In genomic region chr3:70861234-70861633, GRCh38 we compare ENCODE assay signal across 18 cellular contexts.
A peak's percentile ranks its signal among the peaks of the same experiment; 100 is the strongest.
DNase-seq lines count a peak whose midpoint lies in the region; ATAC-seq and TF ChIP-seq lines count a peak whose summit lies in the region.
"Had no signal": no experiment of that assay in that cellular context is flagged by ENCODE, and none has a peak within 500 bp of the region (broad histone marks: within the 10 kb centered on the region; RNA-seq: fewer than 3 reads in every experiment).

No MANE protein-coding gene starts in this region.

- no peaks in the 10 kb centered on the region for H3K79me1 ChIP-seq in IMR-90 (ENCODE audit: low read depth in 1 of 2, low read length in 2 of 2)

- peak overlapping the region; percentile 21; the same call in 1 of the 2 replicates for H4K5ac ChIP-seq in IMR-90 (ENCODE audit: low read depth, low read length)

- H3K27me3 ChIP-seq in BJ (ENCODE audit: control insufficient read depth, insufficient read depth, low read length) = no peaks in the 10 kb centered on the region
- H3K27me3 ChIP-seq in IMR-90 (ENCODE audit: control insufficient read depth, insufficient read depth, low read length) = no peaks in the 10 kb centered on the region
- H3K27me3 ChIP-seq in Caco-2 (replicated peaks; ENCODE audit: control insufficient read depth, insufficient read depth, low read length) = no peaks in the 10 kb centered on the region
- H3K27me3 ChIP-seq: BLaER1, MG63 had no signal

- no peaks in the 10 kb centered on the region for H3K4me1 Mint-ChIP-seq in Caco-2 (ENCODE audit: low read depth, unreplicated experiment)
- no peaks in the 10 kb centered on the region for H3K4me1 Mint-ChIP-seq in stimulated activated memory B cell treated with anti-CD40 and anti-IgM and Interleukin-4, amounts not matched to agents 10 μg/mL and 1 μg/mL and 100 μg/mL, for 72 hours

- no peaks in the 10 kb centered on the region for H4K20me1 ChIP-seq in IMR-90 (ENCODE audit: insufficient read depth, low read length)
- H4K20me1 ChIP-seq: BLaER1 had no signal

- CTCF ChIA-PET in BJ (lab: Yijun Ruan, JAX) (interaction anchor here (0.8 kb wide), 1 partner anchor 40 kb away, joined by 3 read pairs; no protein-coding TSS in a partner anchor), IMR-90 (lab: Yijun Ruan, JAX) (interaction anchor here (0.6 to 1.0 kb wide), 2 partner anchors 50 to 594 kb away, joined by 3 to 6 read pairs; no protein-coding TSS in a partner anchor), Caco-2 (lab: Charles Lee) (no interaction called here)

- H3K9ac ChIP-seq in IMR-90 (ENCODE audit: low read depth, low read length) = no peak overlapping the region
- H3K9ac ChIP-seq: BLaER1 had no signal

- no peak overlapping the region for H3K4ac ChIP-seq in IMR-90 (ENCODE audit: low read depth, low read length)

- H3K4me1 ChIP-seq in IMR-90 (ENCODE audit: control insufficient read depth, insufficient read depth, low read length) = peaks cover 8% of the 10 kb centered on the region
- no peaks in the 10 kb centered on the region for H3K4me1 ChIP-seq in Caco-2
- H3K4me1 ChIP-seq: BLaER1 had no signal

- H2AFZ ChIP-seq in IMR-90 (replicated peaks; ENCODE audit: low read length, poor library complexity) = peak overlapping the region; percentile 25

- peak overlapping the region; percentile 89; the same call in 2 of the 3 replicates for H2BK15ac ChIP-seq in IMR-90 (ENCODE audit: low read depth, low read length)

- H3K4me2 ChIP-seq in IMR-90 (ENCODE audit: low read depth, low read length) = no peak overlapping the region
- H3K4me2 ChIP-seq: BLaER1 had no signal

- H3K9me3 ChIP-seq in IMR-90 (ENCODE audit: control insufficient read depth, insufficient read depth, low read length) (peaks cover 2% of the 10 kb centered on the region), Caco-2 (no peaks in the 10 kb centered on the region)
- H3K9me3 ChIP-seq: BLaER1, MG63 had no signal

- H2BK20ac ChIP-seq in IMR-90 (ENCODE audit: low read depth, low read length) = peak overlapping the region; percentile 31; the same call in 1 of the 2 replicates

- peak overlapping the region; percentile 22; the same call in 1 of the 2 replicates for H2AK5ac ChIP-seq in IMR-90 (ENCODE audit: low read depth, low read length)

- peak overlapping the region in 1 of 2 experiments; percentile 22; a peak in 1 of 4 replicates for H4K8ac ChIP-seq in IMR-90 (ENCODE audit: low read depth in 2 of 2, low read length in 2 of 2)

- peak overlapping the region; percentile 24 for H2BK120ac ChIP-seq in IMR-90 (ENCODE audit: low read depth, low read length)

- peaks cover 3% of the 10 kb centered on the region for H3K9me1 ChIP-seq in IMR-90 (ENCODE audit: insufficient read depth, low read length)

- H2BK5ac ChIP-seq in IMR-90 (ENCODE audit: low read depth, low read length, poor library complexity, severe bottlenecking) = peak overlapping the region; percentile 85

- POLR2A ChIA-PET in BJ (lab: Charles Lee) (no interaction called here), IMR-90 (lab: Charles Lee; ENCODE audit: unreplicated experiment) (interaction anchor here (0.6 kb wide), 1 partner anchor 8 kb away, joined by 3 read pairs; no protein-coding TSS in a partner anchor), Caco-2 (lab: Charles Lee) (no interaction called here)

- TF ChIP-seq CTCF in BJ (IDR thresholded peaks at IDR 0.05; ENCODE audit: insufficient read depth, low read depth, low read length) (no peak), IMR-90 (conservative IDR thresholded peaks at IDR 0.05; ENCODE audit: low read depth, low read length) (no peak), epithelial cell of esophagus (IDR thresholded peaks at IDR 0.05; ENCODE audit: insufficient read depth, low read depth, low read length, missing control alignments) (no peak), Caco-2 (IDR thresholded peaks at IDR 0.05; ENCODE audit: insufficient read depth in 1 of 2, low read depth in 1 of 2, low read length in 1 of 2, severe bottlenecking in 1 of 2, unreplicated experiment in 1 of 2) (no peak)

- H3K27ac Mint-ChIP-seq in Caco-2 (ENCODE audit: unreplicated experiment) = no peak overlapping the region
- H3K27ac Mint-ChIP-seq in stimulated activated memory B cell treated with anti-CD40 and anti-IgM and Interleukin-4, amounts not matched to agents 10 μg/mL and 1 μg/mL and 100 μg/mL, for 72 hours = no peak overlapping the region

- dilution Hi-C loops in IMR-90 (cut with HindIII; ENCODE audit: low sequenced_read_pairs, unreplicated experiment) = no loop called here

- no peak overlapping the region for H3K23ac ChIP-seq in IMR-90 (ENCODE audit: low read depth, low read length)

- H3K14ac ChIP-seq in IMR-90 (replicated peaks; ENCODE audit: low read depth, low read length) = 0 out of 2 replicates have a peak overlapping the region, but pooled peaks have one; percentile 19

- H3K4me3 ChIP-seq in BJ (ENCODE audit: low read depth, low read length) = no peak overlapping the region
- H3K4me3 ChIP-seq in IMR-90 (ENCODE audit: insufficient read depth, low read depth, low read length) = no peak overlapping the region
- H3K4me3 ChIP-seq in epithelial cell of esophagus (ENCODE audit: low read length) = no peak overlapping the region
- H3K4me3 ChIP-seq in Caco-2 (ENCODE audit: low read depth, low read length) = no peak overlapping the region
- H3K4me3 ChIP-seq: BLaER1, dorsolateral prefrontal cortex, MG63 had no signal

- H4K91ac ChIP-seq in IMR-90 (ENCODE audit: insufficient read depth, low read depth, low read length) = no peak overlapping the region

- WGBS in IMR-90 (ENCODE audit: extremely low coverage in 2 of 2, insufficient read length in 1 of 2), 2 experiments = no CpG with 5 or more reads among the region's 2 CpGs

- peak overlapping the region; percentile 88; the same call in 1 of the 2 replicates for H3K18ac ChIP-seq in IMR-90 (ENCODE audit: low read depth, low read length)

- H3K36me3 Mint-ChIP-seq in Caco-2 (ENCODE audit: insufficient read depth, unreplicated experiment) = no peaks in the 10 kb centered on the region
- H3K36me3 Mint-ChIP-seq in stimulated activated memory B cell treated with anti-CD40 and anti-IgM and Interleukin-4, amounts not matched to agents 10 μg/mL and 1 μg/mL and 100 μg/mL, for 72 hours = no peaks in the 10 kb centered on the region

- intact Hi-C loops in IMR-90 (cut with micrococcal nuclease) (no loop called here), sciatic nerve (cut with DNase I) (no loop called here), Caco-2 (cut with micrococcal nuclease; ENCODE audit: unreplicated experiment) (no loop called here)

- no peak for TF ChIP-seq POLR2A in IMR-90 (IDR thresholded peaks at IDR 0.05; ENCODE audit: low read depth, low read length)

- BruUV-seq in IMR-90 (replicated peaks; lab: Mats Ljungman, UMichigan) = no TSS peak
- no TSS peak for BruUV-seq in Caco-2 (replicated peaks; lab: Mats Ljungman, UMichigan)

- peak; percentile 39 for DNase-seq in BJ (ENCODE audit: low read depth)
- peak; percentile 94 for DNase-seq in IMR-90
- DNase-seq in epithelial cell of esophagus (ENCODE audit: low read depth) = peak; percentile 57
- DNase-seq in sciatic nerve (ENCODE audit: low spot score) = no peak
- no peak for DNase-seq in Caco-2
- DNase-seq: activated CD4-positive, CD25-positive, alpha-beta regulatory T cell treated with anti-CD3 and anti-CD28 coated beads, Interleukin-2, amount 50 U/mL, for 72 hours; activated CD8-positive, alpha-beta memory T cell treated with anti-CD3 and anti-CD28 coated beads for 24 hours; dorsolateral prefrontal cortex; MG63; NCI-H1694; NCI-H82; stimulated activated CD4-positive, alpha-beta T cell treated with anti-CD3 and anti-CD28 coated beads, Interleukin-15, amount 100 ng/mL, for 24 hours; T1000 had no signal

- no peak overlapping the region for H3K56ac ChIP-seq in IMR-90 (ENCODE audit: extremely low read depth, insufficient read depth, low read length)

- no peak overlapping the region for H3K27ac ChIP-seq in IMR-90 (ENCODE audit: insufficient read depth, low read length)
- H3K27ac ChIP-seq: BLaER1, dorsolateral prefrontal cortex, epithelial cell of prostate had no signal

- H3K36me3 ChIP-seq in BJ (ENCODE audit: control insufficient read depth, insufficient read depth, low read length) (no peaks in the 10 kb centered on the region), IMR-90 (ENCODE audit: control insufficient read depth, insufficient read depth, low read length) (no peaks in the 10 kb centered on the region), Caco-2 (ENCODE audit: control insufficient read depth, insufficient read depth, low read length) (no peaks in the 10 kb centered on the region)
- H3K36me3 ChIP-seq: BLaER1, MG63 had no signal

- TF ChIP-seq RAD21 in IMR-90 (IDR thresholded peaks at IDR 0.05; ENCODE audit: low read length) = no peak

- no peaks in the 10 kb centered on the region for H3K9me3 Mint-ChIP-seq in Caco-2 (ENCODE audit: unreplicated experiment)
- peaks cover 3% of the 10 kb centered on the region for H3K9me3 Mint-ChIP-seq in stimulated activated memory B cell treated with anti-CD40 and anti-IgM and Interleukin-4, amounts not matched to agents 10 μg/mL and 1 μg/mL and 100 μg/mL, for 72 hours

- H3K27me3 Mint-ChIP-seq in Caco-2 (ENCODE audit: insufficient read depth, unreplicated experiment) = peaks cover 15% of the 10 kb centered on the region
- H3K27me3 Mint-ChIP-seq in stimulated activated memory B cell treated with anti-CD40 and anti-IgM and Interleukin-4, amounts not matched to agents 10 μg/mL and 1 μg/mL and 100 μg/mL, for 72 hours = peaks cover 30% of the 10 kb centered on the region

- no peak overlapping the region for H3K4me3 Mint-ChIP-seq in Caco-2 (ENCODE audit: unreplicated experiment)
- no peak overlapping the region for H3K4me3 Mint-ChIP-seq in stimulated activated memory B cell treated with anti-CD40 and anti-IgM and Interleukin-4, amounts not matched to agents 10 μg/mL and 1 μg/mL and 100 μg/mL, for 72 hours

- in situ Hi-C loops in IMR-90 (cut with MboI; ENCODE audit: low sequenced_read_pairs) = no loop called here

- peak; percentile 40 for ATAC-seq in IMR-90 (ENCODE audit: low read depth)
- ATAC-seq in sciatic nerve = peak; percentile 16
- no peak for ATAC-seq in GM21367 (IDR thresholded peaks at IDR 0.05; ENCODE audit: unreplicated experiment)
- no peak for ATAC-seq in stimulated activated memory B cell treated with anti-CD40 and anti-IgM and Interleukin-4, amounts not matched to agents 10 μg/mL and 1 μg/mL and 100 μg/mL, for 72 hours
- ATAC-seq: HCT116 had no signal

- H2AK9ac ChIP-seq in IMR-90 (replicated peaks; ENCODE audit: low read depth, low read length, poor library complexity) = no peak overlapping the region

TF ChIP-seq in IMR-90, 13 proteins besides CTCF, POLR2A, EP300 and RAD21 (continues in another document):
- peak; percentile 58 for TF ChIP-seq FOS (IDR thresholded peaks at IDR 0.05; ENCODE audit: low read depth, low read length)
- TF ChIP-seq USF2 (IDR thresholded peaks at IDR 0.05; ENCODE audit: low read depth, low read length) = no peak
- TF ChIP-seq BHLHE40 (IDR thresholded peaks at IDR 0.05; ENCODE audit: low read depth, low read length) = peak; percentile 20; the same call in 1 of the 2 replicates

Comparison
In these comparisons a context has a peak if more than half of its experiments do, and no peak if none do; other contexts are left out.
1. DNase-seq: peak in BJ (single experiment), IMR-90 (single experiment) and epithelial cell of esophagus (single experiment); none in sciatic nerve (single experiment) and Caco-2 (0 of 2).
2. ATAC-seq: peak in IMR-90 (single experiment) and sciatic nerve (single experiment); none in GM21367 (single experiment) and stimulated activated memory B cell treated with anti-CD40 and anti-IgM and Interleukin-4, amounts not matched to agents 10 μg/mL and 1 μg/mL and 100 μg/mL, for 72 hours (single experiment).